In genomic region chr15:94745371-94745770, GRCh38 we compare ENCODE assay signal across 20 cellular contexts.
"Had no signal": no experiment of that assay in that cellular context is flagged by ENCODE, and none has a peak within 500 bp of the region (broad histone marks: within the 10 kb centered on the region; RNA-seq: fewer than 3 reads in every experiment).

No MANE protein-coding gene starts in this region.

- ATAC-seq: heart right ventricle; left colon; left ventricle myocardium superior; mucosa of descending colon; naive thymus-derived CD8-positive, alpha-beta T cell had no signal

- H3K27me3 ChIP-seq: right atrium auricular region, stomach, transverse colon, uterus had no signal

- H3K4me3 Mint-ChIP-seq: endodermal cell; naive thymus-derived CD8-positive, alpha-beta T cell had no signal

- H3K4me1 ChIP-seq: right atrium auricular region, stomach, transverse colon, uterus had no signal

- H3K27ac Mint-ChIP-seq: endodermal cell; naive thymus-derived CD8-positive, alpha-beta T cell had no signal

- H3K9me3 ChIP-seq: heart right ventricle, mucosa of descending colon, right atrium auricular region, stomach, thoracic aorta, transverse colon, uterus had no signal

- FAIRE-seq: endothelial cell of umbilical vein, frontal cortex, small intestine had no signal

- DNase-seq: effector CD4-positive, alpha-beta T cell; endodermal cell; heart right ventricle; left colon; left ventricle myocardium superior; mucosa of descending colon; naive thymus-derived CD8-positive, alpha-beta T cell; posterior cingulate gyrus; small intestine; stimulated activated CD4-positive, alpha-beta T cell treated with anti-CD3 and anti-CD28 coated beads, Interleukin-12 subunit alpha, Interleukin-12 subunit beta, amount 100 ng/mL, for 4 hours; stimulated activated naive CD4-positive, alpha-beta T cell; stomach; substantia nigra; transverse colon; uterus had no signal

- H3K27ac ChIP-seq: coronary artery, heart right ventricle, right atrium auricular region, stomach, thoracic aorta, transverse colon, uterus had no signal

- H3K4me1 Mint-ChIP-seq: naive thymus-derived CD8-positive, alpha-beta T cell had no signal

- H3K36me3 ChIP-seq: heart right ventricle, right atrium auricular region, stomach, thoracic aorta, transverse colon, uterus had no signal

- H3K36me3 Mint-ChIP-seq: naive thymus-derived CD8-positive, alpha-beta T cell had no signal

- H3K4me3 ChIP-seq: coronary artery, heart right ventricle, mucosa of descending colon, right atrium auricular region, stomach, thoracic aorta, transverse colon, uterus had no signal
